Comparison of ENCODE assay signal across 25 cellular contexts in the genomic region with DNA sequence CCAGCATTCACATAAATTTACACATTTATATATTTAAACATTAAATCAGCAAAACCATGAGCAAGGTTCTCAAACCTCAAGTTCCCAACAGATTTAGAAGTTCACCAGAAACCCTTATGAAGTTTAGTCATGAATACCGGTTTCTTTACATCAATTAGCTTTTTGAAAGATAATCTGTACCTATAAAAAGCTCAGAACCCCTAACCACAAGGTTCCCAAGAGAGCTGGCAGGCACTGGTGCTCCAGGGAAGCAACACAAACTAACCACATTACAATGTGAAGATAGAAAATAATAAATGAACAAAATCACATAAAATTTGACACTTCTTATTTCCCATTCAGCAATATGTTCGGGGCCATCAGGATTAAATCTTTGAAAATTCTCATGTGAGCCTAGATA.
DNase-seq lines count a peak whose midpoint lies in the region; FAIRE-seq and TF ChIP-seq lines count a peak whose summit lies in the region.
"Had no signal": no experiment of that assay in that cellular context is flagged by ENCODE, and none has a peak within 500 bp of the region (broad histone marks: within the 10 kb centered on the region; RNA-seq: fewer than 3 reads in every experiment).

No MANE protein-coding gene starts in this region.

- no peaks in the 10 kb centered on the region for H3K27me3 Mint-ChIP-seq in activated CD4-positive, alpha-beta T cell treated with anti-CD3 and anti-CD28 coated beads, Interleukin-2, amount 10 ng/mL, durations not matched to agents 7 days and 5 days
- H3K27me3 Mint-ChIP-seq: memory B cell had no signal

- POLR2A ChIA-PET in activated CD4-positive, alpha-beta T cell treated with anti-CD3 and anti-CD28 coated beads, Interleukin-2, amount 10 ng/mL, durations not matched to agents 7 days and 5 days (lab: Charles Lee) = no interaction called here

- no peaks in the 10 kb centered on the region for H3K36me3 Mint-ChIP-seq in activated CD4-positive, alpha-beta T cell treated with anti-CD3 and anti-CD28 coated beads, Interleukin-2, amount 10 ng/mL, durations not matched to agents 7 days and 5 days (ENCODE audit: low read depth)
- H3K36me3 Mint-ChIP-seq: immature natural killer cell, memory B cell had no signal

- in situ Hi-C loops in GM13976 (cut with MboI; ENCODE audit: low sequenced_read_pairs, unreplicated experiment) = no loop called here

- 82 to 84% (median 83%) methylated on average over 2 of the region's 2 CpGs for whole genome bisulfite sequencing in small intestine, 3 donors

- no peaks in the 10 kb centered on the region for H3K9me3 Mint-ChIP-seq in activated CD4-positive, alpha-beta T cell treated with anti-CD3 and anti-CD28 coated beads, Interleukin-2, amount 10 ng/mL, durations not matched to agents 7 days and 5 days
- H3K9me3 Mint-ChIP-seq: immature natural killer cell, memory B cell, nephron progenitor cell had no signal

- H3K9me3 ChIP-seq in SJCRH30 (replicated peaks) = no peaks in the 10 kb centered on the region
- H3K9me3 ChIP-seq in small intestine (ENCODE audit: control insufficient read depth, low read depth) = no peaks in the 10 kb centered on the region
- H3K9me3 ChIP-seq: stomach had no signal

- H3K4me3 ChIP-seq in SJCRH30 = no peak overlapping the region
- no peak overlapping the region for H3K4me3 ChIP-seq in fibroblast of mammary gland (ENCODE audit: control insufficient read depth, low read depth, low read length)
- H3K4me3 ChIP-seq in skeletal muscle cell (ENCODE audit: low read depth, low read length) = no peak overlapping the region
- H3K4me3 ChIP-seq in small intestine (ENCODE audit: low read depth in 1 of 2, low read length in 2 of 2) = no peak overlapping the region
- H3K4me3 ChIP-seq: K562, stomach had no signal

- H3K36me3 ChIP-seq in SJCRH30 (peaks cover 8% of the 10 kb centered on the region), small intestine (ENCODE audit: control insufficient read depth in 2 of 2, insufficient read depth in 2 of 2, low read length in 2 of 2) (no peaks in the 10 kb centered on the region)

- CTCF ChIA-PET in activated CD4-positive, alpha-beta T cell treated with anti-CD3 and anti-CD28 coated beads, Interleukin-2, amount 10 ng/mL, durations not matched to agents 7 days and 5 days (lab: Charles Lee) = no interaction called here

- H3K27ac ChIP-seq in SJCRH30 (no peak overlapping the region; the same call in 1 of the 2 replicates), small intestine (ENCODE audit: low read depth in 1 of 2, low read length in 1 of 2) (no peak overlapping the region)

- no peak overlapping the region for H3K27ac Mint-ChIP-seq in activated CD4-positive, alpha-beta T cell treated with anti-CD3 and anti-CD28 coated beads, Interleukin-2, amount 10 ng/mL, durations not matched to agents 7 days and 5 days
- H3K27ac Mint-ChIP-seq: immature natural killer cell, memory B cell, nephron progenitor cell had no signal

- no peak for FAIRE-seq in small intestine (lab: Jason Lieb, UNC)
- FAIRE-seq: endothelial cell of umbilical vein, H1, K562 had no signal

- DNase-seq in Daoy (ENCODE audit: low read depth) = peak; percentile 30
- peak; percentile 21 to 31 for DNase-seq in SJCRH30
- DNase-seq in fibroblast of mammary gland (ENCODE audit: low read depth) = peak; percentile 72
- DNase-seq in skeletal muscle cell (ENCODE audit: low read depth) = peak; percentile 65
- no peak for DNase-seq in GM13976 (ENCODE audit: low spot score)
- no peak for DNase-seq in 8988T
- DNase-seq in small intestine = no peak
- no peak for DNase-seq in activated CD4-positive, alpha-beta T cell treated with anti-CD3 and anti-CD28 coated beads, Interleukin-2, amount 10 ng/mL, durations not matched to agents 7 days and 5 days
- DNase-seq: activated CD4-positive, alpha-beta T cell treated with anti-CD3 and anti-CD28 coated beads for 48 hours; activated CD8-positive, alpha-beta memory T cell treated with anti-CD3 and anti-CD28 coated beads, Interleukin-2, amount 50 U/mL, for 48 hours; activated gamma-delta T cell treated with Interleukin-2 at 50 U/mL for 16 hours; anterior cingulate cortex; cortex of kidney; GF-D8; immature natural killer cell; NCI-H1048; NCI-H2081; NCI-H524; nephron progenitor cell; stimulated activated CD4-positive, alpha-beta T cell treated with anti-CD3 and anti-CD28 coated beads, Interleukin-2, amount 100 ng/mL, for 24 hours; stomach had no signal

- no peak overlapping the region for H3K4me3 Mint-ChIP-seq in activated CD4-positive, alpha-beta T cell treated with anti-CD3 and anti-CD28 coated beads, Interleukin-2, amount 10 ng/mL, durations not matched to agents 7 days and 5 days
- H3K4me3 Mint-ChIP-seq: immature natural killer cell, memory B cell, nephron progenitor cell had no signal

- H3K4me1 ChIP-seq in SJCRH30 (peaks cover 23% of the 10 kb centered on the region), small intestine (ENCODE audit: control insufficient read depth in 2 of 2, insufficient read depth in 1 of 2, low read depth in 1 of 2, low read length in 1 of 2) (no peaks in the 10 kb centered on the region)
- H3K4me1 ChIP-seq: stomach had no signal

- no peak for TF ChIP-seq CTCF in fibroblast of mammary gland (conservative IDR thresholded peaks at IDR 0.05; ENCODE audit: control insufficient read depth, insufficient read depth, low read depth, low read length)
- TF ChIP-seq CTCF in GM13976 (IDR thresholded peaks at IDR 0.05; ENCODE audit: borderline replicate concordance, control extremely low read depth, extremely low read depth, insufficient read depth, missing control alignments) = no peak

- H3K27me3 ChIP-seq in SJCRH30 (no peaks in the 10 kb centered on the region), small intestine (ENCODE audit: control insufficient read depth in 2 of 2, insufficient read depth in 2 of 2, low read length in 2 of 2) (no peaks in the 10 kb centered on the region)
- H3K27me3 ChIP-seq: stomach had no signal

- H3K4me1 Mint-ChIP-seq in activated CD4-positive, alpha-beta T cell treated with anti-CD3 and anti-CD28 coated beads, Interleukin-2, amount 10 ng/mL, durations not matched to agents 7 days and 5 days = no peaks in the 10 kb centered on the region
- H3K4me1 Mint-ChIP-seq: immature natural killer cell, memory B cell, nephron progenitor cell had no signal

Comparison
In these comparisons a context has a peak if more than half of its experiments do, and no peak if none do; other contexts are left out.
1. DNase-seq: peak in Daoy (single experiment), SJCRH30 (2 of 2), fibroblast of mammary gland (single experiment) and skeletal muscle cell (single experiment); none in GM13976 (single experiment), 8988T (single experiment), small intestine (single experiment) and activated CD4-positive, alpha-beta T cell treated with anti-CD3 and anti-CD28 coated beads, Interleukin-2, amount 10 ng/mL, durations not matched to agents 7 days and 5 days (single experiment).